20 cellular contexts compared by ENCODE assay signal in the genomic region with DNA sequence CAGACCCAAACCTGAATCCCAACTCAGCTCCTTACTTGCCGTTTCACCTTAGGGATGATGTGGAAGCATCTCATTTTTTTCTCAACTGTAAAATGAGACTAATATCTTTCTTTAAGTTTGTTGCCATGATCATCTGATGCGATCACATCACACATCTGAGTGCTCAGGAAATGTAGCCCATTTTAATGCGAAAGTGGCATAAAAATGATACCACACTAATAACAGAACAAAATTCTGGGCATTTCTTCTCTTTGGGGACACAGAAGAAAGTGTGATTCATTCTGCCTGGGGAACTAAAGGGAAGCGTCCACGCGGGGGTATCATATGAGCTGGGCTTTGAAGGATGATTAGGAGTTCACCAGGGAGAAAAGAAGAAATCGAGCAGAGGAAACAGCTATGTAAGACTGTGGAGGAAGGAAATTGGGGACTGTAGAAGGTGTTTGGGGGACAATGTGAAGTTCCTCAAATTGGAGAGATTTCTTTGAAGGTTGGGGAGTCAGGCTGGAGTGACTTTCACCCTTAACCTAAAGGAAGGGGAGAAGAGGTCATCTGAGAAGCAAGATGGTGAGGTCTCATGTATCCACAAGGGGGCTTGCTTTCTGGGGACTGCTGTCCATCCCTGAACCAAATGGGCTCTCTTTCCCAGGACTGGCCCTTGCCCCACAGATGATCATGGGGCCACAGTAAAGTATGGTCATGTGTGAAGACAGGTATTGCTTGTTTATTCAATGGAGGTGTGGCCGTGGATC. TPM values are rescaled to one million over a fixed set of nuclear protein-coding genes. Genes with fewer than 3 reads are reported as not detected.
"Had no signal": no experiment of that assay in that cellular context is flagged by ENCODE, and none has a peak within 500 bp of the region (broad histone marks: within the 10 kb centered on the region; RNA-seq: fewer than 3 reads in every experiment).

No MANE protein-coding gene starts in this region.

- H3K4me1 Mint-ChIP-seq: activated naive CD8-positive, alpha-beta T cell treated with anti-CD3 and anti-CD28 coated beads, Interleukin-2, amount 10 ng/mL, durations not matched to agents 7 days and 5 days had no signal

- H3K9me3 ChIP-seq: esophagus squamous epithelium, prostate gland, thoracic aorta, upper lobe of right lung had no signal

- H3K4me1 ChIP-seq: upper lobe of right lung had no signal

- H3K27ac Mint-ChIP-seq: activated naive CD8-positive, alpha-beta T cell treated with anti-CD3 and anti-CD28 coated beads, Interleukin-2, amount 10 ng/mL, durations not matched to agents 7 days and 5 days had no signal

- H3K4me3 Mint-ChIP-seq: activated naive CD8-positive, alpha-beta T cell treated with anti-CD3 and anti-CD28 coated beads, Interleukin-2, amount 10 ng/mL, durations not matched to agents 7 days and 5 days; brain; neural crest cell had no signal

- DNase-seq: activated CD4-positive, alpha-beta T cell treated with anti-CD3 and anti-CD28 coated beads, Interleukin-2, amount 50 U/mL, for 1 hour; activated CD4-positive, CD25-positive, alpha-beta regulatory T cell treated with anti-CD3 and anti-CD28 coated beads, Interleukin-2, amount 50 U/mL, for 72 hours; activated naive CD4-positive, alpha-beta T cell; activated naive CD8-positive, alpha-beta T cell treated with anti-CD3 and anti-CD28 coated beads, Interleukin-2, amount 10 ng/mL, durations not matched to agents 7 days and 5 days; activated T-cell treated with anti-CD3 and anti-CD28 coated beads for 4 hours; amygdala; cerebellar nuclear complex; effector CD4-positive, alpha-beta T cell; esophagus squamous epithelium; left ventricle myocardium superior; small intestine; stimulated activated CD4-positive, alpha-beta T cell treated with anti-CD3 and anti-CD28 coated beads, Interleukin-4, amount 100 ng/mL, for 1 hour; upper lobe of right lung had no signal

- FAIRE-seq: small intestine had no signal

- H3K4me3 ChIP-seq: esophagus squamous epithelium, prostate gland, SK-N-MC, thoracic aorta, upper lobe of right lung had no signal

- H3K27me3 ChIP-seq: esophagus squamous epithelium, upper lobe of right lung had no signal

- H3K27me3 Mint-ChIP-seq: activated naive CD8-positive, alpha-beta T cell treated with anti-CD3 and anti-CD28 coated beads, Interleukin-2, amount 10 ng/mL, durations not matched to agents 7 days and 5 days had no signal

- ATAC-seq: left ventricle myocardium superior, right cardiac atrium, upper lobe of right lung had no signal

- H3K27ac ChIP-seq: esophagus squamous epithelium, prostate gland, SK-N-MC, upper lobe of right lung had no signal

- H3K9me3 Mint-ChIP-seq: activated naive CD8-positive, alpha-beta T cell treated with anti-CD3 and anti-CD28 coated beads, Interleukin-2, amount 10 ng/mL, durations not matched to agents 7 days and 5 days; neural crest cell had no signal

RNA-seq across cellular contexts. Expression of gene NNMT, which starts 49.7 kb away (rescaled TPM):
- total RNA-seq: activated naive CD8-positive, alpha-beta T cell treated with anti-CD3 and anti-CD28 coated beads, Interleukin-2, amount 10 ng/mL, durations not matched to agents 7 days and 5 days; T-helper 1 cell treated with Interleukin-12 subunit alpha and Interleukin-12 subunit beta and Interleukin-4 antibody, amounts not matched to agents 30 ng/mL and 1 ng/mL, for 36 hours had no signal
